In the genomic region with DNA sequence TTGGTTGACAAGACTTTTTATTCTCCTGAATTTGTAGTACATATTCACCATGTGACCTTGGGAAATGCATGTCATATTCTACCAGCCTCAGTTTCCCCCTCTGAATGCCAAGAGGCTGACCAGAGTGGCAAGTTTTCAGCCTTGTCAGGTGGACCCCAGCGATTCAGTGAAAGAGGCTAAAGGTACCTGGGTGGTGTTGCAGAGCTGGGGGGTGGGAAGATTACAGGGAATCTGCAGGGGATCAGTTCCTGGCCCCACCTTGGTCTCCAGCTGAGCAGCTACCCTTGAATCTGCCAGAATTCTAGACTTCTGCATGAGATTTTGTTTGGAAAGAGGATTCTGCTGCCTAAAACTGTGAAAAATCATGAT, we compare ENCODE assay signal across 20 cellular contexts. TPM values are rescaled to one million over a fixed set of nuclear protein-coding genes. Genes with fewer than 3 reads are reported as not detected.
DNase-seq lines count a peak whose midpoint lies in the region; ATAC-seq and TF ChIP-seq lines count a peak whose summit lies in the region.
"Had no signal": no experiment of that assay in that cellular context is flagged by ENCODE, and none has a peak within 500 bp of the region (broad histone marks: within the 10 kb centered on the region; RNA-seq: fewer than 3 reads in every experiment).

No MANE protein-coding gene starts in this region.

- no peaks in the 10 kb centered on the region for H3K9me3 Mint-ChIP-seq in CD4-positive, alpha-beta memory T cell
- H3K9me3 Mint-ChIP-seq in activated CD4-positive, alpha-beta memory T cell treated with anti-CD3 and anti-CD28 coated beads, Interleukin-2, amount 10 ng/mL, durations not matched to agents 7 days and 5 days = no peaks in the 10 kb centered on the region
- no peaks in the 10 kb centered on the region for H3K9me3 Mint-ChIP-seq in naive thymus-derived CD4-positive, alpha-beta T cell
- H3K9me3 Mint-ChIP-seq: immature natural killer cell, naive B cell had no signal

- no peaks in the 10 kb centered on the region for H3K27me3 Mint-ChIP-seq in CD4-positive, alpha-beta memory T cell
- no peaks in the 10 kb centered on the region for H3K27me3 Mint-ChIP-seq in activated CD4-positive, alpha-beta memory T cell treated with anti-CD3 and anti-CD28 coated beads, Interleukin-2, amount 10 ng/mL, durations not matched to agents 7 days and 5 days
- no peaks in the 10 kb centered on the region for H3K27me3 Mint-ChIP-seq in naive thymus-derived CD4-positive, alpha-beta T cell
- H3K27me3 Mint-ChIP-seq: naive B cell had no signal

- H3K27ac Mint-ChIP-seq in CD4-positive, alpha-beta memory T cell = peak overlapping the region in 3 of 7 donors; percentile 91 to 95 (median 94)
- no peak overlapping the region for H3K27ac Mint-ChIP-seq in activated CD4-positive, alpha-beta memory T cell treated with anti-CD3 and anti-CD28 coated beads, Interleukin-2, amount 10 ng/mL, durations not matched to agents 7 days and 5 days
- H3K27ac Mint-ChIP-seq in naive thymus-derived CD4-positive, alpha-beta T cell = peak overlapping the region in 6 of 9 donors; percentile 85 to 95 (median 90)
- H3K27ac Mint-ChIP-seq: progenitor cell of endocrine pancreas had no signal

- ATAC-seq in naive thymus-derived CD4-positive, alpha-beta T cell = no peak

- peak overlapping the region in 1 of 2 donors; percentile 2 for H3K4me3 ChIP-seq in CD4-positive, alpha-beta memory T cell (ENCODE audit: low read length in 2 of 2)
- H3K4me3 ChIP-seq in naive thymus-derived CD4-positive, alpha-beta T cell (ENCODE audit: low read length) = no peak overlapping the region
- H3K4me3 ChIP-seq in ascending aorta = no peak overlapping the region
- H3K4me3 ChIP-seq in tibial nerve = no peak overlapping the region
- H3K4me3 ChIP-seq: esophagus squamous epithelium, lung, uterus had no signal

- H3K36me3 ChIP-seq in CD4-positive, alpha-beta memory T cell (ENCODE audit: insufficient read depth, low read length) = no peaks in the 10 kb centered on the region
- no peaks in the 10 kb centered on the region for H3K36me3 ChIP-seq in naive thymus-derived CD4-positive, alpha-beta T cell (ENCODE audit: control insufficient read depth in 2 of 3, insufficient read depth in 3 of 3, low read length in 3 of 3)
- H3K36me3 ChIP-seq in ascending aorta (no peaks in the 10 kb centered on the region), tibial nerve (no peaks in the 10 kb centered on the region)
- H3K36me3 ChIP-seq: brain microvascular endothelial cell, esophagus squamous epithelium, uterus had no signal

- no peak for TF ChIP-seq EP300 in tibial nerve (IDR thresholded peaks at IDR 0.05)

- 88 to 89% methylated on average over 1 of the region's 1 CpG for WGBS in tibial nerve, 2 donors

- peak; percentile 47 for DNase-seq in activated CD8-positive, alpha-beta memory T cell treated with anti-CD3 and anti-CD28 coated beads, Interleukin-2, amount 50 U/mL, for 48 hours
- DNase-seq in activated CD8-positive, alpha-beta memory T cell treated with anti-CD3 and anti-CD28 coated beads, Interleukin-2, amount 50 U/mL, for 4 hours = no peak
- no peak for DNase-seq in CD4-positive, alpha-beta memory T cell
- no peak for DNase-seq in activated CD4-positive, alpha-beta memory T cell treated with anti-CD3 and anti-CD28 coated beads, Interleukin-2, amount 10 ng/mL, durations not matched to agents 7 days and 5 days
- no peak for DNase-seq in naive thymus-derived CD4-positive, alpha-beta T cell
- no peak for DNase-seq in ascending aorta (ENCODE audit: low spot score in 2 of 2)
- no peak for DNase-seq in NCI-H1930 (lab: John Stamatoyannopoulos, UW)
- no peak for DNase-seq in tibial nerve (ENCODE audit: low spot score in 2 of 2)
- DNase-seq: brain microvascular endothelial cell, Caco-2, esophagus squamous epithelium, glutamatergic neuron, immature natural killer cell, Karpas-422, NCI-H1417 treated with DMSO at 0.1 percent for 48 hours had no signal

- TF ChIP-seq CTCF in ascending aorta (IDR thresholded peaks at IDR 0.05) (no peak), tibial nerve (IDR thresholded peaks at IDR 0.05) (no peak)

- POLR2A ChIA-PET in CD4-positive, alpha-beta memory T cell (lab: Charles Lee; ENCODE audit: partially characterized antibody) = interaction anchor here (1.0 to 27.3 kb wide), 7 partner anchors 8 to 241 kb away, joined by 3 to 993 read pairs (median 5); a partner anchor contains a TSS
- POLR2A ChIA-PET in activated CD4-positive, alpha-beta memory T cell treated with anti-CD3 and anti-CD28 coated beads, Interleukin-2, amount 10 ng/mL, durations not matched to agents 7 days and 5 days (lab: Charles Lee) = interaction anchor here (0.8 to 15.0 kb wide), 9 partner anchors 13 to 245 kb away, joined by 3 to 326 read pairs (median 11); a partner anchor contains a TSS
- POLR2A ChIA-PET in naive thymus-derived CD4-positive, alpha-beta T cell (lab: Charles Lee) = interaction anchor here (1.4 to 7.6 kb wide), 6 partner anchors 14 to 131 kb away, joined by 5 to 140 read pairs (median 21); a partner anchor contains a TSS

- no peaks in the 10 kb centered on the region for H3K27me3 ChIP-seq in CD4-positive, alpha-beta memory T cell (ENCODE audit: insufficient read depth, low read length)
- no peaks in the 10 kb centered on the region for H3K27me3 ChIP-seq in naive thymus-derived CD4-positive, alpha-beta T cell (ENCODE audit: control insufficient read depth in 2 of 2, insufficient read depth in 2 of 2, low read length in 2 of 2)
- H3K27me3 ChIP-seq in ascending aorta (no peaks in the 10 kb centered on the region), tibial nerve (no peaks in the 10 kb centered on the region)
- H3K27me3 ChIP-seq: brain microvascular endothelial cell, uterus had no signal

- H3K27ac ChIP-seq in CD4-positive, alpha-beta memory T cell (ENCODE audit: low read depth, low read length) = peak overlapping the region; percentile 74
- H3K27ac ChIP-seq in naive thymus-derived CD4-positive, alpha-beta T cell (ENCODE audit: low read depth, low read length) = peak overlapping the region; percentile 65
- H3K27ac ChIP-seq in ascending aorta (peak overlapping the region in 1 of 2 donors; percentile 12), tibial nerve (peak overlapping the region in 1 of 4 donors; percentile 38)
- H3K27ac ChIP-seq: brain microvascular endothelial cell, uterus had no signal

- TF ChIP-seq POLR2A in tibial nerve (IDR thresholded peaks at IDR 0.05) = no peak

- peaks cover 7 to 67% (median 58%) of the 10 kb centered on the region in 4 donors for H3K4me1 Mint-ChIP-seq in CD4-positive, alpha-beta memory T cell
- peaks cover 68% of the 10 kb centered on the region for H3K4me1 Mint-ChIP-seq in activated CD4-positive, alpha-beta memory T cell treated with anti-CD3 and anti-CD28 coated beads, Interleukin-2, amount 10 ng/mL, durations not matched to agents 7 days and 5 days
- H3K4me1 Mint-ChIP-seq in naive thymus-derived CD4-positive, alpha-beta T cell = peaks cover 56 to 67% (median 62%) of the 10 kb centered on the region in 7 donors

- no peaks in the 10 kb centered on the region for H3K9me3 ChIP-seq in CD4-positive, alpha-beta memory T cell (ENCODE audit: control insufficient read depth in 1 of 2, low read length in 2 of 2)
- H3K9me3 ChIP-seq in naive thymus-derived CD4-positive, alpha-beta T cell (ENCODE audit: control insufficient read depth in 2 of 3, low read length in 3 of 3) = no peaks in the 10 kb centered on the region
- H3K9me3 ChIP-seq in ascending aorta = no peaks in the 10 kb centered on the region
- no peaks in the 10 kb centered on the region for H3K9me3 ChIP-seq in tibial nerve
- H3K9me3 ChIP-seq: Caco-2, esophagus squamous epithelium, uterus had no signal

- H3K4me1 ChIP-seq in CD4-positive, alpha-beta memory T cell (ENCODE audit: insufficient read depth, low read length) = peaks cover 98% of the 10 kb centered on the region
- H3K4me1 ChIP-seq in naive thymus-derived CD4-positive, alpha-beta T cell (ENCODE audit: control insufficient read depth in 2 of 2, insufficient read depth in 2 of 2, low read length in 2 of 2) = peaks cover 86 to 88% of the 10 kb centered on the region in 2 donors
- peaks cover 0 to 8% of the 10 kb centered on the region in 2 donors for H3K4me1 ChIP-seq in ascending aorta
- H3K4me1 ChIP-seq in tibial nerve = peaks cover 0 to 24% (median 7%) of the 10 kb centered on the region in 4 donors
- H3K4me1 ChIP-seq: Caco-2 had no signal

- intact Hi-C loops in CD4-positive, alpha-beta memory T cell (cut with micrococcal nuclease) = loop anchor here (1.0 to 10.0 kb wide), 3 partner anchors 34 to 331 kb away; a partner anchor contains a TSS
- intact Hi-C loops in naive thymus-derived CD4-positive, alpha-beta T cell (cut with micrococcal nuclease) = loop anchor here (5.0 to 10.0 kb wide), 4 partner anchors 328 to 1111 kb away; a partner anchor contains a TSS
- intact Hi-C loops in ascending aorta (cut with DNase I) = loop anchor here (5.0 kb wide), 2 partner anchors 133 to 148 kb away; no protein-coding TSS in a partner anchor

- no peaks in the 10 kb centered on the region for H3K36me3 Mint-ChIP-seq in CD4-positive, alpha-beta memory T cell
- H3K36me3 Mint-ChIP-seq in activated CD4-positive, alpha-beta memory T cell treated with anti-CD3 and anti-CD28 coated beads, Interleukin-2, amount 10 ng/mL, durations not matched to agents 7 days and 5 days (ENCODE audit: low read depth) = peaks cover 5% of the 10 kb centered on the region
- peaks cover 0 to 8% (median 0%) of the 10 kb centered on the region in 5 donors for H3K36me3 Mint-ChIP-seq in naive thymus-derived CD4-positive, alpha-beta T cell
- H3K36me3 Mint-ChIP-seq: naive B cell had no signal

- CTCF ChIA-PET in CD4-positive, alpha-beta memory T cell (lab: Charles Lee; ENCODE audit: partially characterized antibody) = interaction anchor here (0.7 to 12.6 kb wide), 9 partner anchors 8 to 153 kb away, joined by 3 to 179 read pairs (median 6); a partner anchor contains a TSS
- CTCF ChIA-PET in activated CD4-positive, alpha-beta memory T cell treated with anti-CD3 and anti-CD28 coated beads, Interleukin-2, amount 10 ng/mL, durations not matched to agents 7 days and 5 days (lab: Charles Lee) = interaction anchor here (1.1 to 6.5 kb wide), 4 partner anchors 14 to 147 kb away, joined by 4 to 73 read pairs (median 10); no protein-coding TSS in a partner anchor
- CTCF ChIA-PET in naive thymus-derived CD4-positive, alpha-beta T cell (lab: Charles Lee) = interaction anchor here (1.7 to 4.8 kb wide), 4 partner anchors 14 to 131 kb away, joined by 9 to 43 read pairs (median 12); a partner anchor contains a TSS

- H3K4me3 Mint-ChIP-seq in CD4-positive, alpha-beta memory T cell = peak overlapping the region in 7 of 8 donors; percentile 62 to 84 (median 74)
- H3K4me3 Mint-ChIP-seq in activated CD4-positive, alpha-beta memory T cell treated with anti-CD3 and anti-CD28 coated beads, Interleukin-2, amount 10 ng/mL, durations not matched to agents 7 days and 5 days = peak overlapping the region; percentile 56
- peak overlapping the region; percentile 48 to 81 (median 71) for H3K4me3 Mint-ChIP-seq in naive thymus-derived CD4-positive, alpha-beta T cell

RNA-seq across cellular contexts. Expression of a gene that starts 27.9 kb away (rescaled TPM):
- 1 to 10 TPM; 1.2 to 2.2 TPM for total RNA-seq in CD4-positive, alpha-beta memory T cell
- polyA plus RNA-seq in CD4-positive, alpha-beta memory T cell = 1 to 10 TPM in 1 of 2 donors, under 1 TPM in 1; 0.26 to 1.0 TPM
- total RNA-seq in activated CD4-positive, alpha-beta memory T cell treated with anti-CD3 and anti-CD28 coated beads, Interleukin-2, amount 10 ng/mL, durations not matched to agents 7 days and 5 days = 1 to 10 TPM; 5.9 to 6.6 TPM
- 1 to 10 TPM in 3 of 5 experiments, under 1 TPM in 2; 0.62 to 4.6 (median 1.2) TPM for total RNA-seq in naive thymus-derived CD4-positive, alpha-beta T cell
- not detected for polyA plus RNA-seq in naive thymus-derived CD4-positive, alpha-beta T cell
- total RNA-seq in ascending aorta = 9.4 TPM
- 10 to 100 TPM; 10.2 to 22.0 (median 16.5) TPM for total RNA-seq in tibial nerve
- total RNA-seq: dermis blood vessel endothelial cell had no signal
- polyA plus RNA-seq: immature natural killer cell had no signal

RNA-seq across cellular contexts. Expression of a gene that starts 40.7 kb away (rescaled TPM):
- 100 to 1,000 TPM; 124 TPM for total RNA-seq in CD4-positive, alpha-beta memory T cell
- 10 to 100 TPM; 88.7 to 96.3 TPM for polyA plus RNA-seq in CD4-positive, alpha-beta memory T cell
- 10 to 100 TPM; 84.9 to 86.2 TPM for total RNA-seq in activated CD4-positive, alpha-beta memory T cell treated with anti-CD3 and anti-CD28 coated beads, Interleukin-2, amount 10 ng/mL, durations not matched to agents 7 days and 5 days
- total RNA-seq in naive thymus-derived CD4-positive, alpha-beta T cell = 100 to 1,000 TPM in 3 of 5 experiments, 10 to 100 TPM in 2; 74.1 to 115 (median 108) TPM
- polyA plus RNA-seq in naive thymus-derived CD4-positive, alpha-beta T cell = 100 to 1,000 TPM; 105 to 114 TPM
- total RNA-seq in ascending aorta = not detected
- total RNA-seq in tibial nerve = 1 to 10 TPM in 2 of 4 donors, under 1 TPM in 2; 0.30 to 3.9 (median 1.2) TPM
- total RNA-seq: Caco-2, dermis blood vessel endothelial cell had no signal

Comparison
In these comparisons a context has a peak if more than half of its experiments do, and no peak if none do; other contexts are left out.
1. RNA of a gene that starts 40.7 kb away (total RNA-seq): 124 TPM in CD4-positive, alpha-beta memory T cell, 74.1 to 115 TPM in naive thymus-derived CD4-positive, alpha-beta T cell and 84.9 to 86.2 TPM in activated CD4-positive, alpha-beta memory T cell treated with anti-CD3 and anti-CD28 coated beads, Interleukin-2, amount 10 ng/mL, durations not matched to agents 7 days and 5 days; 0.30 to 3.9 TPM in tibial nerve and not detected in ascending aorta (single experiment); every median in the first group is over 10 times any median in the second.
2. Peak in every context shown above with its lines, with median percentiles within 50 percentile points of each other: H3K4me3 Mint-ChIP-seq.